Comparison of ENCODE assay signal across 10 cellular contexts in genomic region chr9:133122167-133122550, GRCh38. TPM values are rescaled to one million over a fixed set of nuclear protein-coding genes. Genes with fewer than 3 reads are reported as not detected.
DNase-seq lines count a peak whose midpoint lies in the region; ATAC-seq, FAIRE-seq and TF ChIP-seq lines count a peak whose summit lies in the region.
"Had no signal": no experiment of that assay in that cellular context is flagged by ENCODE, and none has a peak within 500 bp of the region (broad histone marks: within the 10 kb centered on the region; RNA-seq: fewer than 3 reads in every experiment).

No MANE protein-coding gene starts in this region.

- DNase-seq in activated T-cell treated with anti-CD3 and anti-CD28 coated beads, Interleukin-2, amount 50 U/mL, for 24 hours = no peak
- no peak for DNase-seq in activated T-cell treated with anti-CD3 and anti-CD28 coated beads, Interleukin-2, amount 50 U/mL, for 48 hours
- DNase-seq in GM12878 (ENCODE audit: low read depth, low spot score) (no peak), thoracic aorta (ENCODE audit: low spot score) (no peak), NCI-H524 treated with DMSO at 0.1 percent for 48 hours (lab: John Stamatoyannopoulos, UW) (no peak)
- DNase-seq: activated T-cell treated with anti-CD3 and anti-CD28 coated beads, Interleukin-2, amount 50 U/mL, for 72 hours; stimulated activated CD4-positive, alpha-beta T cell treated with anti-CD3 and anti-CD28 coated beads, Interleukin-1b, Interleukin-23, amount 100 ng/mL, for 48 hours had no signal

- H3K9me3 Mint-ChIP-seq in activated T-cell treated with anti-CD3 and anti-CD28 coated beads, Interleukin-2, amount 50 U/mL, for 24 hours = no peaks in the 10 kb centered on the region
- H3K9me3 Mint-ChIP-seq: activated T-cell treated with anti-CD3 and anti-CD28 coated beads, Interleukin-2, amount 50 U/mL, for 72 hours had no signal

- CTCF ChIA-PET in GM12878 (lab: Yijun Ruan, JAX) = interaction anchor here (22.5 kb wide), 1 partner anchor 24 kb away, joined by 401 read pairs; no protein-coding TSS in a partner anchor

- intact Hi-C loops in GM12878 (cut with micrococcal nuclease; ENCODE audit: unreplicated experiment) = no loop called here

- no TSS peak for BruUV-seq in GM12878 (replicated peaks; lab: Mats Ljungman, UMichigan)

- no peak overlapping the region for H2AFZ ChIP-seq in GM12878 (ENCODE audit: control insufficient read depth, low read depth, low read length)

- H4K20me1 ChIP-seq in GM12878 (ENCODE audit: control insufficient read depth, insufficient read depth) = no peaks in the 10 kb centered on the region; the same call in 1 of the 2 replicates

- peaks cover 8% of the 10 kb centered on the region for H3K36me3 Mint-ChIP-seq in activated T-cell treated with anti-CD3 and anti-CD28 coated beads, Interleukin-2, amount 50 U/mL, for 24 hours (ENCODE audit: low read depth)

- TF ChIP-seq EP300 in GM12878 (IDR thresholded peaks at IDR 0.05; ENCODE audit: borderline replicate concordance in 1 of 2, control insufficient read depth in 1 of 2, low read depth in 2 of 2, low read length in 2 of 2) = no peak

- no peak for TF ChIP-seq POLR2A in GM12878 (IDR thresholded peaks at IDR 0.05; ENCODE audit: low read depth, low read length)

- FAIRE-seq in GM12878 (lab: Jason Lieb, UNC) = no peak

- H3K4me1 Mint-ChIP-seq in activated T-cell treated with anti-CD3 and anti-CD28 coated beads, Interleukin-2, amount 50 U/mL, for 24 hours (ENCODE audit: low read depth) = peaks cover 74% of the 10 kb centered on the region

- no peaks in the 10 kb centered on the region; a peak in 1 of 4 replicates for H3K36me3 ChIP-seq in GM12878 (ENCODE audit: control insufficient read depth in 2 of 2, insufficient read depth in 2 of 2, low read length in 1 of 2)
- no peaks in the 10 kb centered on the region for H3K36me3 ChIP-seq in mesodermal cell (ENCODE audit: control insufficient read depth, insufficient read depth, low read length)
- H3K36me3 ChIP-seq in thoracic aorta = no peaks in the 10 kb centered on the region

- H3K27ac ChIP-seq in GM12878 (ENCODE audit: control insufficient read depth, insufficient read depth) = peak overlapping the region; percentile 81
- peak overlapping the region; percentile 72 for H3K27ac ChIP-seq in mesodermal cell (ENCODE audit: low read depth, low read length, severe bottlenecking)
- H3K27ac ChIP-seq in thoracic aorta = peak overlapping the region; percentile 75 to 77

- H3K9me3 ChIP-seq in GM12878 (replicated peaks; ENCODE audit: control insufficient read depth, insufficient read depth, low read length) (no peaks in the 10 kb centered on the region), mesodermal cell (ENCODE audit: control insufficient read depth, low read length) (no peaks in the 10 kb centered on the region), thoracic aorta (no peaks in the 10 kb centered on the region)

- SMC1A ChIA-PET in GM12878 (lab: Charles Lee; ENCODE audit: uncharacterized antibody, unreplicated experiment) = interaction anchor here (2.1 kb wide), 1 partner anchor 22 kb away, joined by 6 read pairs; no protein-coding TSS in a partner anchor

- no peaks in the 10 kb centered on the region for H3K27me3 ChIP-seq in GM12878 (replicated peaks in 1 of 2; ENCODE audit: control insufficient read depth in 2 of 2, insufficient read depth in 2 of 2, low read length in 1 of 2)
- no peaks in the 10 kb centered on the region for H3K27me3 ChIP-seq in thoracic aorta (replicated peaks; ENCODE audit: insufficient read depth)

- peak overlapping the region; percentile 93 for H3K27ac Mint-ChIP-seq in activated T-cell treated with anti-CD3 and anti-CD28 coated beads, Interleukin-2, amount 50 U/mL, for 24 hours

- no peak overlapping the region; the same call in 1 of the 2 replicates for H3K9ac ChIP-seq in GM12878 (ENCODE audit: control insufficient read depth, insufficient read depth, low read length)

- in situ Hi-C loops in GM12878 (cut with MboI) = no loop called here

- H3K79me2 ChIP-seq in GM12878 (ENCODE audit: control insufficient read depth, insufficient read depth, low read length) = peaks cover 43% of the 10 kb centered on the region

- no peaks in the 10 kb centered on the region for H3K27me3 Mint-ChIP-seq in activated T-cell treated with anti-CD3 and anti-CD28 coated beads, Interleukin-2, amount 50 U/mL, for 24 hours

- no peak overlapping the region for H3K4me3 ChIP-seq in GM12878
- no peak overlapping the region for H3K4me3 ChIP-seq in mesodermal cell (ENCODE audit: extremely low read depth, insufficient read depth, low read length, poor library complexity, severe bottlenecking)
- no peak overlapping the region for H3K4me3 ChIP-seq in thoracic aorta

- POLR2A ChIA-PET in GM12878 (lab: Charles Lee) = interaction anchor here (1.2 to 2.1 kb wide), 2 partner anchors 10 to 22 kb away, joined by 3 to 7 read pairs; no protein-coding TSS in a partner anchor

- RAD21 ChIA-PET in GM12878 (lab: Charles Lee; ENCODE audit: unreplicated experiment) = interaction anchor here (14.4 kb wide), 1 partner anchor 24 kb away, joined by 219 read pairs; no protein-coding TSS in a partner anchor

- no peak for ATAC-seq in GM12878
- no peak for ATAC-seq in thoracic aorta (ENCODE audit: insufficient number of reproducible peaks, low FRiP score, low read depth)
- ATAC-seq in GM21447 (IDR thresholded peaks at IDR 0.05; ENCODE audit: unreplicated experiment) = no peak
- no peak for ATAC-seq in GM19452 (IDR thresholded peaks at IDR 0.05; ENCODE audit: unreplicated experiment)

- H3K4me3 Mint-ChIP-seq in activated T-cell treated with anti-CD3 and anti-CD28 coated beads, Interleukin-2, amount 50 U/mL, for 24 hours = peak overlapping the region; percentile 65

- H3K4me1 ChIP-seq in GM12878 (ENCODE audit: control insufficient read depth, insufficient read depth, low read length) = peaks cover 53% of the 10 kb centered on the region
- peaks cover 38% of the 10 kb centered on the region for H3K4me1 ChIP-seq in mesodermal cell (ENCODE audit: control insufficient read depth, insufficient read depth, low read length, poor library complexity, severe bottlenecking)
- peaks cover 29 to 67% of the 10 kb centered on the region in 2 donors for H3K4me1 ChIP-seq in thoracic aorta (ENCODE audit: control insufficient read depth in 1 of 2, low read depth in 2 of 2)

- TF ChIP-seq RAD21 in GM12878 (IDR thresholded peaks at IDR 0.05; ENCODE audit: insufficient read depth, low read depth, low read length) = no peak

- peak overlapping the region; percentile 94; the same call in 1 of the 2 replicates for H3K4me2 ChIP-seq in GM12878 (ENCODE audit: control insufficient read depth, insufficient read depth)

- WGBS in GM12878 (ENCODE audit: insufficient coverage, insufficient replicate concordance, low lambda C conversion rate, missing lambda C conversion rate) = 98% methylated on average over 5 of the region's 5 CpGs
- 97 to 100% methylated on average over 3 to 4 of the region's 5 CpGs for WGBS in mesodermal cell (ENCODE audit: insufficient coverage in 2 of 2), 2 experiments

- TF ChIP-seq CTCF in GM12878 (IDR thresholded peaks at IDR 0.05 in 2 of 3, conservative IDR thresholded peaks at IDR 0.05 in 1 of 3; ENCODE audit: control insufficient read depth in 2 of 3, extremely low read depth in 1 of 3, insufficient read depth in 1 of 3, low read depth in 3 of 3, low read length in 3 of 3) (no peak), thoracic aorta (IDR thresholded peaks at IDR 0.05) (no peak)

TF ChIP-seq in GM12878, 131 proteins besides CTCF, POLR2A, EP300 and RAD21 (continues in another document):
- no peak for TF ChIP-seq SMARCA5 (IDR thresholded peaks at IDR 0.05)

RNA-seq across cellular contexts. Expression of gene RALGDS, which starts 1.1 kb away (rescaled TPM):
- 87.1 and 89.7 TPM in 2 replicates for total RNA-seq in GM12878 (2013; cell fraction: nucleolus; rRNA removed)
- total RNA-seq in GM12878 (2014; rRNA removed) (29.7 and 34.1 TPM in 2 replicates), GM12878 (2014; rRNA removed; fragmentation: Illumina TruSeq; extraction: Trizol) (17.4 and 19.3 TPM in 2 replicates), GM12878 (2021) (30.1 and 33.3 TPM in 2 replicates), thoracic aorta (10 to 100 TPM; 30.3 to 98.8 TPM)
- 15.0 TPM for polyA plus RNA-seq in GM12878 (2011; ENCODE audit: low read depth)
- polyA plus RNA-seq in GM12878 (2011; rRNA removed) (33.7 and 48.6 TPM in 2 replicates), GM12878 (2014; fragmentation: Illumina TruSeq; extraction: Trizol) (8.4 and 23.1 TPM in 2 replicates), GM12878 (2014; fragmentation: Nextera tagmentation; extraction: Ambion mirVana) (1 to 10 TPM; 1.3 to 2.0 TPM), GM12878 (2014; rRNA removed) (43.7 and 49.3 TPM in 2 replicates), GM12878 (2016; fragmentation: Nextera tagmentation; extraction: Ambion mirVana) (10 to 100 TPM in 1 of 2 experiments, 1 to 10 TPM in 1; 7.6 to 13.3 TPM)
- 56.3 and 59.0 TPM in 2 replicates for polyA plus RNA-seq in GM12878 (2011; cell fraction: cytosol; rRNA removed)
- 264 and 316 TPM in 2 replicates for polyA plus RNA-seq in GM12878 (2011; cell fraction: nucleus; rRNA removed)
- 22.6 and 37.4 TPM in 2 replicates for polyA plus RNA-seq in GM12878 (2012)
- polyA minus RNA-seq in GM12878 (2011; rRNA and poly(A)+ RNA removed) = 22.2 and 36.1 TPM in 2 replicates
- polyA minus RNA-seq in GM12878 (2011; cell fraction: cytosol; rRNA and poly(A)+ RNA removed) = 9.8 and 20.6 TPM in 2 replicates
- 38.2 and 39.3 TPM in 2 replicates for polyA minus RNA-seq in GM12878 (2011; cell fraction: nucleus; rRNA and poly(A)+ RNA removed)
- polyA plus RNA-seq in mesodermal cell (2013, experiment 1 of 2) = 66.2 TPM
- 57.5 TPM for polyA plus RNA-seq in mesodermal cell (2013, experiment 2 of 2)

RNA-seq across cellular contexts. Expression of gene GBGT1, which starts 41.6 kb away (rescaled TPM):
- 19.1 and 27.5 TPM in 2 replicates for total RNA-seq in GM12878 (2013; cell fraction: nucleolus; rRNA removed)
- total RNA-seq in GM12878 (2014; rRNA removed) = 0.68 and 1.5 TPM in 2 replicates
- total RNA-seq in GM12878 (2014; rRNA removed; fragmentation: Illumina TruSeq; extraction: Trizol) = 0.45 and 0.74 TPM in 2 replicates
- total RNA-seq in GM12878 (2021) = 1.3 and 1.4 TPM in 2 replicates
- 0.30 TPM for polyA plus RNA-seq in GM12878 (2011; ENCODE audit: low read depth)
- polyA plus RNA-seq in GM12878 (2011; rRNA removed) = 0.59 and 1.8 TPM in 2 replicates
- polyA plus RNA-seq in GM12878 (2011; cell fraction: cytosol; rRNA removed) = 1.8 and 2.2 TPM in 2 replicates
- polyA plus RNA-seq in GM12878 (2011; cell fraction: nucleus; rRNA removed) = 5.1 and 5.4 TPM in 2 replicates
- polyA plus RNA-seq in GM12878 (2012) = 1.1 and 1.6 TPM in 2 replicates
- polyA plus RNA-seq in GM12878 (2014; fragmentation: Illumina TruSeq; extraction: Trizol) = 0.33 and 0.53 TPM in 2 replicates
- polyA plus RNA-seq in GM12878 (2014; fragmentation: Nextera tagmentation; extraction: Ambion mirVana) = under 1 TPM; 0.08 to 0.11 TPM
- 1.4 and 1.9 TPM in 2 replicates for polyA plus RNA-seq in GM12878 (2014; rRNA removed)
- polyA plus RNA-seq in GM12878 (2016; fragmentation: Nextera tagmentation; extraction: Ambion mirVana) = under 1 TPM; 0.12 to 0.28 TPM
- 3.3 and 4.6 TPM in 2 replicates for polyA minus RNA-seq in GM12878 (2011; rRNA and poly(A)+ RNA removed)
- polyA minus RNA-seq in GM12878 (2011; cell fraction: cytosol; rRNA and poly(A)+ RNA removed) = 1.5 and 2.1 TPM in 2 replicates
- polyA minus RNA-seq in GM12878 (2011; cell fraction: nucleus; rRNA and poly(A)+ RNA removed) = 4.8 and 6.5 TPM in 2 replicates
- 16.3 TPM for polyA plus RNA-seq in mesodermal cell (2013, experiment 1 of 2)
- 10.2 TPM for polyA plus RNA-seq in mesodermal cell (2013, experiment 2 of 2)
- total RNA-seq in thoracic aorta = 10 to 100 TPM; 45.5 to 46.8 TPM
